Comparison of ENCODE assay signal across 15 cellular contexts in the genomic region with DNA sequence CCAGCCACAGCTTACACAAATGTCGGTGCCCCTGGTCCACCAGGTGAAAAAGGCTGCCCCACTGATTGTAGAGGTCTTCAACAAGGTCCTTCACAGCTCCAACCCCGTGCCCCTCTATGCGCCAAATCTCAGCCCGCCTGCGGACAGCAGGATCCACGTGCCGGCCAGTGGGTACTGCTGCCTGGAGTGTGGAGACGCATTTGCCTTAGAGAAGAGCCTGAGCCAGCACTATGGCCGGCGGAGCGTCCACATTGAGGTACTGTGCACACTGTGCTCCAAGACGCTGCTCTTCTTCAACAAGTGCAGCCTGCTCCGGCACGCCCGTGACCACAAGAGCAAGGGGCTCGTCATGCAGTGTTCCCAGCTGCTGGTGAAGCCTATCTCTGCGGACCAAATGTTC.
"Had no signal": no experiment of that assay in that cellular context is flagged by ENCODE, and none has a peak within 500 bp of the region (broad histone marks: within the 10 kb centered on the region; RNA-seq: fewer than 3 reads in every experiment).

No MANE protein-coding gene starts in this region.

- H3K4me3 ChIP-seq: dorsolateral prefrontal cortex, lung, right atrium auricular region had no signal

- H3K4me3 Mint-ChIP-seq: activated naive CD8-positive, alpha-beta T cell treated with anti-CD3 and anti-CD28 coated beads, Interleukin-2, amount 50 U/mL, for 24 hours; activated T-helper 17 cell treated with anti-CD3 and anti-CD28 coated beads, Interleukin-2, amount 50 U/mL, for 72 hours; stimulated activated naive CD8-positive, alpha-beta T cell treated with anti-CD3 and anti-CD28 coated beads, Interleukin-15, Interleukin-2, amounts not matched to agents 100 ng/mL and 50 ng/mL, for 24 hours had no signal

- H3K9me3 Mint-ChIP-seq: activated naive CD8-positive, alpha-beta T cell treated with anti-CD3 and anti-CD28 coated beads, Interleukin-2, amount 50 U/mL, for 24 hours; activated T-helper 17 cell treated with anti-CD3 and anti-CD28 coated beads, Interleukin-2, amount 50 U/mL, for 72 hours; naive B cell; stimulated activated naive CD8-positive, alpha-beta T cell treated with anti-CD3 and anti-CD28 coated beads, Interleukin-15, Interleukin-2, amounts not matched to agents 100 ng/mL and 50 ng/mL, for 24 hours had no signal

- H3K27me3 Mint-ChIP-seq: activated naive CD8-positive, alpha-beta T cell treated with anti-CD3 and anti-CD28 coated beads, Interleukin-2, amount 50 U/mL, for 24 hours; activated T-helper 17 cell treated with anti-CD3 and anti-CD28 coated beads, Interleukin-2, amount 50 U/mL, for 72 hours; naive B cell; stimulated activated naive CD8-positive, alpha-beta T cell treated with anti-CD3 and anti-CD28 coated beads, Interleukin-15, Interleukin-2, amounts not matched to agents 100 ng/mL and 50 ng/mL, for 24 hours had no signal

- H3K9me3 ChIP-seq: right atrium auricular region had no signal

- H3K27me3 ChIP-seq: dorsolateral prefrontal cortex, right atrium auricular region had no signal

- DNase-seq: activated naive CD4-positive, alpha-beta T cell treated with Interleukin-2 at 50 U/mL for 16 hours; activated naive CD8-positive, alpha-beta T cell treated with anti-CD3 and anti-CD28 coated beads, Interleukin-2, amount 50 U/mL, for 24 hours; erythroblast; left cardiac atrium; midbrain; naive B cell; nucleus accumbens; posterior cingulate gyrus; small intestine; stimulated activated CD4-positive, alpha-beta T cell treated with anti-CD3 and anti-CD28 coated beads, Interleukin-4, amount 100 ng/mL, for 24 hours had no signal

- H3K27ac Mint-ChIP-seq: activated naive CD8-positive, alpha-beta T cell treated with anti-CD3 and anti-CD28 coated beads, Interleukin-2, amount 50 U/mL, for 24 hours had no signal
